ENCODE assay signal across 8 cellular contexts in genomic region chr4:52036875-52037274, GRCh38. TPM values are rescaled to one million over a fixed set of nuclear protein-coding genes. Genes with fewer than 3 reads are reported as not detected.
A peak's percentile ranks its signal among the peaks of the same experiment; 100 is the strongest.
DNase-seq lines count a peak whose midpoint lies in the region; ATAC-seq, FAIRE-seq and TF ChIP-seq lines count a peak whose summit lies in the region.

No MANE protein-coding gene starts in this region.

- 92% methylated on average over 4 of the region's 4 CpGs for WGBS in mesenchymal stem cell

- H2BK15ac ChIP-seq in mesenchymal stem cell (ENCODE audit: low read depth, poor library complexity, severe bottlenecking), result no peak overlapping the region

- no peak overlapping the region for H2AK5ac ChIP-seq in mesenchymal stem cell (ENCODE audit: low read length, severe bottlenecking)

- peak overlapping the region; percentile 89 for H3K9ac ChIP-seq in mesenchymal stem cell (ENCODE audit: low read length)

- H3K27me3 Mint-ChIP-seq in MCF 10A (ENCODE audit: insufficient read depth, unreplicated experiment), result peaks cover 9% of the 10 kb centered on the region

- peaks cover 8% of the 10 kb centered on the region for H3K36me3 Mint-ChIP-seq in MCF 10A (ENCODE audit: insufficient read depth, unreplicated experiment)

- DNase-seq in cardiac muscle cell (ENCODE audit: low read depth in 1 of 2, low spot score in 1 of 2) (no peak), Right ventricle myocardium inferior (ENCODE audit: missing footprints) (no peak), MCF 10A (ENCODE audit: unreplicated experiment) (no peak), mesenchymal stem cell (no peak), NCI-H2196 (lab: John Stamatoyannopoulos, UW; ENCODE audit: unreplicated experiment) (no peak), GM12891 (ENCODE audit: insufficient read length, low spot score) (no peak), amniotic stem cell (lab: John Stamatoyannopoulos, UW) (no peak), NCI-H1694 (lab: John Stamatoyannopoulos, UW) (no peak)

- H3K4me3 Mint-ChIP-seq in MCF 10A (ENCODE audit: unreplicated experiment), result peak overlapping the region; percentile 83

- no peak for ATAC-seq in Right ventricle myocardium inferior

- H3K9me3 Mint-ChIP-seq in MCF 10A (ENCODE audit: unreplicated experiment), result no peaks in the 10 kb centered on the region

- no peak for TF ChIP-seq CTCF in cardiac muscle cell (IDR thresholded peaks at IDR 0.05; ENCODE audit: low read depth, low read length)
- no peak for TF ChIP-seq CTCF in MCF 10A (IDR thresholded peaks at IDR 0.05; ENCODE audit: unreplicated experiment)

- intact Hi-C loops in Right ventricle myocardium inferior (cut with DNase I) (loop anchor here (2.0 kb wide), 1 partner anchor 194 kb away; the partner anchor contains the start of gene DCUN1D4), MCF 10A (cut with micrococcal nuclease) (no loop called here)

- H3K4me3 ChIP-seq in cardiac muscle cell, result peak overlapping the region; percentile 89
- H3K4me3 ChIP-seq in mesenchymal stem cell (ENCODE audit: insufficient read depth in 1 of 2, low read depth in 1 of 2, low read length in 2 of 2), result peak overlapping the region in 1 of 2 experiments; percentile 89

- CTCF ChIA-PET in MCF 10A (lab: Yijun Ruan, JAX), result interaction anchor here (0.6 to 0.7 kb wide), 2 partner anchors 142 to 165 kb away, joined by 3 to 4 read pairs; no protein-coding TSS in a partner anchor

- H4K8ac ChIP-seq in mesenchymal stem cell (ENCODE audit: low read length), result no peak overlapping the region

- POLR2A ChIA-PET in MCF 10A (lab: Yijun Ruan, JAX), result interaction anchor here (0.8 to 2.8 kb wide), 5 partner anchors 8 to 193 kb away, joined by 3 to 38 read pairs (median 3); partner anchors contain the start of gene SPATA18

- no peak overlapping the region for H3K4ac ChIP-seq in mesenchymal stem cell (ENCODE audit: low read depth in 1 of 2, low read length in 2 of 2)

- H3K79me1 ChIP-seq in mesenchymal stem cell (replicated peaks; ENCODE audit: low read length, poor library complexity, severe bottlenecking), result peaks cover 8% of the 10 kb centered on the region

- H4K91ac ChIP-seq in mesenchymal stem cell (ENCODE audit: low read length), result no peak overlapping the region

- no TSS peak for BruUV-seq in MCF 10A (replicated peaks; lab: Mats Ljungman, UMichigan)

- no peak overlapping the region for H2BK12ac ChIP-seq in mesenchymal stem cell (ENCODE audit: low read length in 2 of 2)

- TF ChIP-seq POLR2A in GM12891 (IDR thresholded peaks at IDR 0.05; ENCODE audit: low read depth, low read length), result no peak

- peaks cover 16% of the 10 kb centered on the region for H3K4me1 ChIP-seq in cardiac muscle cell (ENCODE audit: low read depth)
- H3K4me1 ChIP-seq in mesenchymal stem cell (ENCODE audit: control insufficient read depth, insufficient read depth, low read depth, low read length), result peaks cover 3% of the 10 kb centered on the region

- H3K4me2 ChIP-seq in mesenchymal stem cell (ENCODE audit: low read length, poor library complexity, severe bottlenecking), result no peak overlapping the region

- H2BK120ac ChIP-seq in mesenchymal stem cell (ENCODE audit: low read depth, low read length), result no peak overlapping the region

- H3K4me1 Mint-ChIP-seq in MCF 10A (ENCODE audit: insufficient read depth, unreplicated experiment), result peaks cover 25% of the 10 kb centered on the region

- H3K23ac ChIP-seq in mesenchymal stem cell (ENCODE audit: low read length in 2 of 2), result no peak overlapping the region

- H3K9me3 ChIP-seq in cardiac muscle cell (ENCODE audit: low read depth), result no peaks in the 10 kb centered on the region
- H3K9me3 ChIP-seq in mesenchymal stem cell (ENCODE audit: control insufficient read depth, low read length), result no peaks in the 10 kb centered on the region

- no peak overlapping the region for H2BK5ac ChIP-seq in mesenchymal stem cell (ENCODE audit: low read depth, low read length, poor library complexity, severe bottlenecking)

- H3K36me3 ChIP-seq in cardiac muscle cell, result peaks cover 11% of the 10 kb centered on the region
- peaks cover 0 to 30% of the 10 kb centered on the region in 2 experiments for H3K36me3 ChIP-seq in mesenchymal stem cell (ENCODE audit: control insufficient read depth in 1 of 2, insufficient read depth in 2 of 2, low read depth in 1 of 2, low read length in 2 of 2)

- H3K18ac ChIP-seq in mesenchymal stem cell (ENCODE audit: low read depth in 1 of 2, low read length in 2 of 2), result no peak overlapping the region

- H3K27ac ChIP-seq in cardiac muscle cell (peak overlapping the region; percentile 85), mesenchymal stem cell (ENCODE audit: low read length, poor library complexity, severe bottlenecking) (no peak overlapping the region)

- FAIRE-seq in GM12891 (lab: Jason Lieb, UNC), result no peak

- no peak overlapping the region for H3K27ac Mint-ChIP-seq in MCF 10A (ENCODE audit: low read depth, unreplicated experiment)

- H2AFZ ChIP-seq in mesenchymal stem cell (ENCODE audit: low read depth, low read length), result no peak overlapping the region

- peaks cover 21% of the 10 kb centered on the region for H3K27me3 ChIP-seq in cardiac muscle cell
- H3K27me3 ChIP-seq in mesenchymal stem cell (ENCODE audit: control insufficient read depth in 1 of 2, insufficient read depth in 1 of 2, low read length in 2 of 2), result peaks cover 5 to 8% of the 10 kb centered on the region in 2 experiments

- no peak overlapping the region for H3K14ac ChIP-seq in mesenchymal stem cell (ENCODE audit: low read length in 2 of 2)

TF ChIP-seq in GM12891, 5 proteins besides CTCF, POLR2A, EP300 and RAD21:
- no peak for TF ChIP-seq POLR2AphosphoS5 (IDR thresholded peaks at IDR 0.05; ENCODE audit: low read depth, low read length)
- no peak for TF ChIP-seq POU2F2 (IDR thresholded peaks at IDR 0.05; ENCODE audit: low read depth, low read length)
- TF ChIP-seq SPI1 (IDR thresholded peaks at IDR 0.05; ENCODE audit: low read depth, low read length), result no peak
- TF ChIP-seq PAX5 (IDR thresholded peaks at IDR 0.05; ENCODE audit: insufficient read depth, low read length, severe bottlenecking), result no peak
- TF ChIP-seq TAF1 (IDR thresholded peaks at IDR 0.05; ENCODE audit: low read depth, low read length), result no peak

RNA-seq across cellular contexts. Expression of gene SGCB, which starts 1.2 kb away (rescaled TPM):
- total RNA-seq in cardiac muscle cell (23.3 and 31.5 TPM in 2 replicates), Right ventricle myocardium inferior (80.4 TPM), MCF 10A (2022) (27.0 and 28.2 TPM in 2 replicates)
- 53.1 and 72.0 TPM in 2 replicates for polyA plus RNA-seq in cardiac muscle cell
- polyA plus RNA-seq in mesenchymal stem cell (2013, experiment 1 of 2), result 60.9 TPM
- polyA plus RNA-seq in mesenchymal stem cell (2013, experiment 2 of 2), result 65.6 TPM
- 0.36 TPM for polyA plus RNA-seq in GM12891 (2012; ENCODE audit: low read depth, missing spikeins)

RNA-seq across cellular contexts. Expression of gene SPATA18, which starts 14.2 kb away (rescaled TPM):
- total RNA-seq in cardiac muscle cell (13.6 and 17.2 TPM in 2 replicates), Right ventricle myocardium inferior (3.1 TPM), MCF 10A (2022) (23.0 and 28.9 TPM in 2 replicates)
- 5.5 and 8.0 TPM in 2 replicates for polyA plus RNA-seq in cardiac muscle cell
- polyA plus RNA-seq in mesenchymal stem cell (2013, experiment 1 of 2), result 11.7 TPM
- polyA plus RNA-seq in mesenchymal stem cell (2013, experiment 2 of 2), result 11.5 TPM
- 0.92 TPM for polyA plus RNA-seq in GM12891 (2012; ENCODE audit: low read depth, missing spikeins)

RNA-seq across cellular contexts. Expression of gene LRRC66, which starts 16.7 kb away (rescaled TPM):
- total RNA-seq in cardiac muscle cell (1.3 and 2.7 TPM in 2 replicates), Right ventricle myocardium inferior (0.32 TPM), MCF 10A (2022) (0.37 and 0.52 TPM in 2 replicates)
- 0.88 TPM in 1 of 2 replicates, not detected in the other for polyA plus RNA-seq in cardiac muscle cell
- 0.15 TPM for polyA plus RNA-seq in mesenchymal stem cell (2013, experiment 1 of 2)
- polyA plus RNA-seq in mesenchymal stem cell (2013, experiment 2 of 2), result 0.18 TPM
- polyA plus RNA-seq in GM12891 (2012; ENCODE audit: low read depth, missing spikeins), result not detected
